Comparison of ENCODE assay signal across 15 cellular contexts in the genomic region with DNA sequence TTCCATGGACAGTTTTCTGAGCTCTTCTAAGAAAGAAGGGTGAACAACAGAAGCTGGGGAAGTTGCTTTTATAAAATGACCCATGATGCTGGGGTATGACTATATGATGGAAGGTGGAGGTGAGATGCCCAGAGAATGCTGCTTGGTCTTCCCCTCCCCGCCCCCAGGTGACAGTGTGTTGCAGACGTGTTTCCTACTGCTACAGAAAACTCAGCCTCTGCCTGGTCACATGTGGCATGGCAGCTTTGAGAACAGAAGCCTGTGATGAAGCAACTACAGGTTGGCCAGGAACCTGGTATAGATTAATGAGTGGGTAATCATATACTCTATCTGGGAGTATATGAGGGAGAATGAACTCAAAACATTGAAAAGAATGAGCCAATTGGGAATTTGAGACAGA.
DNase-seq lines count a peak whose midpoint lies in the region; ATAC-seq, FAIRE-seq and TF ChIP-seq lines count a peak whose summit lies in the region.
"Had no signal": no experiment of that assay in that cellular context is flagged by ENCODE, and none has a peak within 500 bp of the region (broad histone marks: within the 10 kb centered on the region; RNA-seq: fewer than 3 reads in every experiment).

No MANE protein-coding gene starts in this region.

- no peaks in the 10 kb centered on the region for H3K79me1 ChIP-seq in trophoblast cell (ENCODE audit: low read length)

- no peaks in the 10 kb centered on the region for H3K9me3 Mint-ChIP-seq in natural killer cell

- H3K4me1 Mint-ChIP-seq in natural killer cell = no peaks in the 10 kb centered on the region

- no peaks in the 10 kb centered on the region for H4K20me1 ChIP-seq in GM12878 (ENCODE audit: control insufficient read depth, insufficient read depth)
- H4K20me1 ChIP-seq in osteoblast (ENCODE audit: insufficient read depth, low read length) = no peaks in the 10 kb centered on the region

- H2AK5ac ChIP-seq in trophoblast cell (ENCODE audit: low read length) = no peak overlapping the region

- DNase-seq in GM12891 (ENCODE audit: insufficient read length, low spot score) = no peak
- no peak for DNase-seq in GM12878 (ENCODE audit: low read depth, low spot score)
- DNase-seq in osteoblast (ENCODE audit: insufficient read length, low spot score, missing footprints) = peak; percentile 15
- DNase-seq in trophoblast cell = no peak
- no peak for DNase-seq in RCC 7860 (ENCODE audit: low spot score)
- no peak for DNase-seq in natural killer cell
- DNase-seq: CD4-positive, CD25-positive, alpha-beta regulatory T cell; DMS53; NCI-H1436; NCI-H2081 treated with DMSO at 0.1 percent for 48 hours; SHP77 had no signal

- H3K36me3 Mint-ChIP-seq in natural killer cell = no peaks in the 10 kb centered on the region

- POLR2A ChIA-PET in GM12878 (lab: Charles Lee) = interaction anchor here (0.9 to 1.8 kb wide), 6 partner anchors 9 to 25 kb away, joined by 3 to 12 read pairs (median 4); no protein-coding TSS in a partner anchor

- no peak overlapping the region for H3K23ac ChIP-seq in trophoblast cell (ENCODE audit: low read length)

- CTCF ChIA-PET in GM12878 (lab: Yijun Ruan, JAX) = interaction anchor here (1.0 to 1.6 kb wide), 9 partner anchors 8 to 74 kb away, joined by 3 to 6 read pairs (median 3); no protein-coding TSS in a partner anchor

- RAD21 ChIA-PET in GM12878 (lab: Charles Lee; ENCODE audit: unreplicated experiment) = interaction anchor here (0.9 to 3.4 kb wide), 10 partner anchors 8 to 75 kb away, joined by 3 to 22 read pairs (median 4); no protein-coding TSS in a partner anchor

- peaks cover 2% of the 10 kb centered on the region; the same call in 2 of the 3 replicates for H3K9me3 ChIP-seq in GM12878 (replicated peaks; ENCODE audit: control insufficient read depth, insufficient read depth, low read length)
- H3K9me3 ChIP-seq in osteoblast (ENCODE audit: low read depth, low read length) = peaks cover 5% of the 10 kb centered on the region
- peaks cover 4% of the 10 kb centered on the region for H3K9me3 ChIP-seq in trophoblast cell (ENCODE audit: insufficient read depth, low read depth, low read length)

- no peak overlapping the region for H4K91ac ChIP-seq in trophoblast cell (ENCODE audit: low read depth, low read length)

- TF ChIP-seq POLR2A in GM12891 (IDR thresholded peaks at IDR 0.05; ENCODE audit: low read depth, low read length) (no peak), GM12878 (IDR thresholded peaks at IDR 0.05; ENCODE audit: low read depth, low read length) (no peak)

- H3K4me3 ChIP-seq in GM12878 (no peak overlapping the region), osteoblast (ENCODE audit: insufficient read depth, low read length) (no peak overlapping the region), trophoblast cell (ENCODE audit: low read depth, low read length) (no peak overlapping the region)

- FAIRE-seq in GM12891 (lab: Jason Lieb, UNC) = peak; percentile 76
- no peak for FAIRE-seq in GM12878 (lab: Jason Lieb, UNC)
- FAIRE-seq in RCC 7860 (lab: Jason Lieb, UNC) = no peak
- FAIRE-seq: H54 had no signal

- WGBS in GM12878 (ENCODE audit: insufficient coverage, insufficient replicate concordance, low lambda C conversion rate, missing lambda C conversion rate) = 63% methylated on average over 2 of the region's 2 CpGs
- no CpG with 5 or more reads among the region's 2 CpGs for WGBS in trophoblast cell (ENCODE audit: extremely low coverage, insufficient coverage, insufficient read length)

- ATAC-seq in HG03432 (IDR thresholded peaks at IDR 0.05; ENCODE audit: unreplicated experiment) = peak; percentile 25
- ATAC-seq in GM12878 = peak; percentile 31
- no peak for ATAC-seq in HG02798 (IDR thresholded peaks at IDR 0.05; ENCODE audit: poor library complexity, unreplicated experiment)
- ATAC-seq in natural killer cell = no peak
- ATAC-seq: SK-N-SH treated with all-trans-retinoic acid at 6 μM for 48 hours had no signal

- intact Hi-C loops in GM12878 (cut with micrococcal nuclease; ENCODE audit: unreplicated experiment) = loop anchor here (2.0 kb wide), 1 partner anchor 21 kb away; no protein-coding TSS in a partner anchor
- intact Hi-C loops in natural killer cell (cut with micrococcal nuclease) = no loop called here

- H3K79me2 ChIP-seq in GM12878 (ENCODE audit: control insufficient read depth, insufficient read depth, low read length) = no peaks in the 10 kb centered on the region
- H3K79me2 ChIP-seq in osteoblast (ENCODE audit: insufficient read depth, low read length) = no peaks in the 10 kb centered on the region
- no peaks in the 10 kb centered on the region for H3K79me2 ChIP-seq in trophoblast cell (ENCODE audit: control insufficient read depth, insufficient read depth, low read length, poor library complexity)

- no peak overlapping the region for H2AFZ ChIP-seq in GM12878 (ENCODE audit: control insufficient read depth, low read depth, low read length)
- no peak overlapping the region for H2AFZ ChIP-seq in osteoblast (ENCODE audit: low read length)
- H2AFZ ChIP-seq in trophoblast cell (ENCODE audit: insufficient read depth, low read length, poor library complexity) = no peak overlapping the region

- H2BK120ac ChIP-seq in trophoblast cell (ENCODE audit: insufficient read depth, low read length, poor library complexity) = no peak overlapping the region

- H3K36me3 ChIP-seq in GM12878 (ENCODE audit: control insufficient read depth in 2 of 2, insufficient read depth in 2 of 2, low read length in 1 of 2) = no peaks in the 10 kb centered on the region; a peak in 1 of 4 replicates
- no peaks in the 10 kb centered on the region for H3K36me3 ChIP-seq in osteoblast (ENCODE audit: insufficient read depth, low read length)
- no peaks in the 10 kb centered on the region for H3K36me3 ChIP-seq in trophoblast cell (ENCODE audit: control insufficient read depth in 1 of 2, insufficient read depth in 2 of 2, low read length in 2 of 2)

- TF ChIP-seq CTCF in GM12878 (IDR thresholded peaks at IDR 0.05 in 2 of 3, conservative IDR thresholded peaks at IDR 0.05 in 1 of 3; ENCODE audit: control insufficient read depth in 2 of 3, extremely low read depth in 1 of 3, insufficient read depth in 1 of 3, low read depth in 3 of 3, low read length in 3 of 3) (0 out of 6 replicates have a peak, but pooled peaks of 1 of the 3 experiments have one; percentile 6), osteoblast (IDR thresholded peaks at IDR 0.05; ENCODE audit: extremely low read depth, low read depth, low read length) (no peak), natural killer cell (IDR thresholded peaks at IDR 0.05) (no peak)

- no peak overlapping the region for H3K18ac ChIP-seq in trophoblast cell (ENCODE audit: low read length)

- no peak overlapping the region for H3K27ac Mint-ChIP-seq in natural killer cell

- H3K4me2 ChIP-seq in GM12878 (ENCODE audit: control insufficient read depth, insufficient read depth) (no peak overlapping the region), osteoblast (ENCODE audit: insufficient read depth, low read length) (no peak overlapping the region), trophoblast cell (ENCODE audit: low read length) (no peak overlapping the region)

- no peak for TF ChIP-seq EP300 in GM12878 (IDR thresholded peaks at IDR 0.05; ENCODE audit: borderline replicate concordance in 1 of 2, control insufficient read depth in 1 of 2, low read depth in 2 of 2, low read length in 2 of 2)

- H3K4ac ChIP-seq in trophoblast cell (ENCODE audit: low read depth, low read length) = no peak overlapping the region

- H3K27me3 ChIP-seq in GM12878 (replicated peaks in 1 of 2; ENCODE audit: control insufficient read depth in 2 of 2, insufficient read depth in 2 of 2, low read length in 1 of 2) (no peaks in the 10 kb centered on the region), osteoblast (ENCODE audit: insufficient read depth, low read length) (no peaks in the 10 kb centered on the region), trophoblast cell (ENCODE audit: insufficient read depth, low read length) (no peaks in the 10 kb centered on the region)

- no TSS peak for BruUV-seq in GM12878 (replicated peaks; lab: Mats Ljungman, UMichigan)

- H2BK5ac ChIP-seq in trophoblast cell (ENCODE audit: low read depth, low read length, poor library complexity) = no peak overlapping the region

- H4K12ac ChIP-seq in trophoblast cell (ENCODE audit: low read depth, low read length) = no peak overlapping the region

- SMC1A ChIA-PET in GM12878 (lab: Charles Lee; ENCODE audit: uncharacterized antibody, unreplicated experiment) = interaction anchor here (0.8 to 7.0 kb wide), 13 partner anchors 8 to 148 kb away, joined by 3 to 80 read pairs (median 5); no protein-coding TSS in a partner anchor

- in situ Hi-C loops in GM12878 (cut with MboI) = no loop called here

- H3K9ac ChIP-seq in GM12878 (ENCODE audit: control insufficient read depth, insufficient read depth, low read length) (no peak overlapping the region), trophoblast cell (ENCODE audit: low read length) (no peak overlapping the region)

- TF ChIP-seq RAD21 in GM12878 (IDR thresholded peaks at IDR 0.05; ENCODE audit: insufficient read depth, low read depth, low read length) = no peak

- no peak overlapping the region for H3K4me3 Mint-ChIP-seq in natural killer cell
- H3K4me3 Mint-ChIP-seq: CD4-positive, CD25-positive, alpha-beta regulatory T cell had no signal

- H3K27ac ChIP-seq in GM12878 (ENCODE audit: control insufficient read depth, insufficient read depth) (no peak overlapping the region; the same call in 1 of the 2 replicates), osteoblast (ENCODE audit: low read depth, low read length) (no peak overlapping the region), trophoblast cell (ENCODE audit: low read depth, low read length) (no peak overlapping the region)

- H3K27me3 Mint-ChIP-seq in natural killer cell (ENCODE audit: low read depth in 2 of 2) = no peaks in the 10 kb centered on the region

- H2BK12ac ChIP-seq in trophoblast cell (ENCODE audit: low read length) = no peak overlapping the region

- H4K8ac ChIP-seq in trophoblast cell (ENCODE audit: low read depth, low read length) = no peak overlapping the region

- H3K4me1 ChIP-seq in GM12878 (ENCODE audit: control insufficient read depth, insufficient read depth, low read length) (peaks cover 19% of the 10 kb centered on the region), osteoblast (ENCODE audit: insufficient read depth, low read length) (peaks cover 5% of the 10 kb centered on the region), trophoblast cell (ENCODE audit: control insufficient read depth in 1 of 2, insufficient read depth in 2 of 2, low read length in 2 of 2) (peaks cover 0 to 3% of the 10 kb centered on the region in 2 experiments)

- H3K14ac ChIP-seq in trophoblast cell (ENCODE audit: low read length) = no peak overlapping the region

TF ChIP-seq in GM12891, 5 proteins besides CTCF, POLR2A, EP300 and RAD21 (continues in another document):
- TF ChIP-seq POU2F2 (IDR thresholded peaks at IDR 0.05; ENCODE audit: low read depth, low read length) (no peak), SPI1 (IDR thresholded peaks at IDR 0.05; ENCODE audit: low read depth, low read length) (no peak), POLR2AphosphoS5 (IDR thresholded peaks at IDR 0.05; ENCODE audit: low read depth, low read length) (no peak)

TF ChIP-seq in GM12878, 131 proteins besides CTCF, POLR2A, EP300 and RAD21:
- no peak for TF ChIP-seq NR2C2 (IDR thresholded peaks at IDR 0.05; ENCODE audit: borderline replicate concordance, control insufficient read depth, insufficient read length, low read depth)

Comparison
In these comparisons a context has a peak if more than half of its experiments do, and no peak if none do; other contexts are left out.
1. ATAC-seq: peak in HG03432 (single experiment) and GM12878 (single experiment); none in HG02798 (single experiment) and natural killer cell (0 of 3).